1 cellular context compared by ENCODE assay signal in the genomic region with DNA sequence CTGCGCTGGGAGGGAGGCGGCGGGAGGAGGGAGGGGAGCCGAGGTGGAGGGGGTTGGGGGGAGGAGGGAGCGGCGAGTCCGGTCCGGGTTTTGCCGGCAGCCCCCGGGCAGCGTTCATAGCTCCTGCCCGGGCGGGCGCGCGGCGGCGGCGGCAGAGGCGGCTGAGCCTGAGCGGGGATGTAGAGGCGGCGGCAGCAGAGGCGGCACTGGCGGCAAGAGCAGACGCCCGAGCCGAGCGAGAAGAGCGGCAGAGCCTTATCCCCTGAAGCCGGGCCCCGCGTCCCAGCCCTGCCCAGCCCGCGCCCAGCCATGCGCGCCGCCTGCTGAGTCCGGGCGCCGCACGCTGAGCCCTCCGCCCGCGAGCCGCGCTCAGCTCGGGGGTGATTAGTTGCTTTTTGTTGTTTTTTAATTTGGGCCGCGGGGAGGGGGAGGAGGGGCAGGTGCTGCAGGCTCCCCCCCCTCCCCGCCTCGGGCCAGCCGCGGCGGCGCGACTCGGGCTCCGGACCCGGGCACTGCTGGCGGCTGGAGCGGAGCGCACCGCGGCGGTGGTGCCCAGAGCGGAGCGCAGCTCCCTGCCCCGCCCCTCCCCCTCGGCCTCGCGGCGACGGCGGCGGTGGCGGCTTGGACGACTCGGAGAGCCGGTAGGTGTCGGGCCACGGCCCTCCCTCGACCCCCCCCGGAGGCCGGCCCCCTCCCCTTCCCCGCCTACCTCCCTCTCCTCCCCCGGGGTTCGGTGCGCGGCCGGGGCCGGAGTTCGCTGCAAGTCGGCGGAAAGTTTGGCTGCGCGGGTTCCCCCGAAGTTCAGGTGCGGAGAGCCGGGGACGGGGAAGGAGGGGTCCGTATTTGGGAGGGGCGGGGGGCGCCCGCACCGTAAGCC.
TF ChIP-seq lines count a peak whose summit lies in the region.

Gene CXXC5 (plus strand): TSS at position 145 of the 877 bp plus-strand sequence. CDS start 32,175 bp downstream, outside the sequence.

TF ChIP-seq in HepG2, 621 proteins besides CTCF, POLR2A, EP300 and RAD21 (continued from another document and continues in another):
- TF ChIP-seq SSRP1 (CRISPR knock-in tag; IDR thresholded peaks at IDR 0.05): no peak
- TF ChIP-seq ZNF737 (CRISPR knock-in tag; IDR thresholded peaks at IDR 0.05; ENCODE audit: borderline replicate concordance): no peak
- TF ChIP-seq DDIT3 (CRISPR knock-in tag; IDR thresholded peaks at IDR 0.05): no peak
- TF ChIP-seq, protein P1, sequence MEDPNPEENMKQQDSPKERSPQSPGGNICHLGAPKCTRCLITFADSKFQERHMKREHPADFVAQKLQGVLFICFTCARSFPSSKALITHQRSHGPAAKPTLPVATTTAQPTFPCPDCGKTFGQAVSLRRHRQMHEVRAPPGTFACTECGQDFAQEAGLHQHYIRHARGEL (CRISPR knock-in tag; IDR thresholded peaks at IDR 0.05): no peak
- TF ChIP-seq ZNF761 (CRISPR knock-in tag; conservative IDR thresholded peaks at IDR 0.05): no peak
- TF ChIP-seq ATF1 (CRISPR knock-in tag; IDR thresholded peaks at IDR 0.05): no peak
- TF ChIP-seq MAX (IDR thresholded peaks at IDR 0.05): peak; percentile 52
- peak; percentile 44 for TF ChIP-seq POLR2AphosphoS5 (IDR thresholded peaks at IDR 0.05; ENCODE audit: low read depth, low read length)
- TF ChIP-seq, protein P2, sequence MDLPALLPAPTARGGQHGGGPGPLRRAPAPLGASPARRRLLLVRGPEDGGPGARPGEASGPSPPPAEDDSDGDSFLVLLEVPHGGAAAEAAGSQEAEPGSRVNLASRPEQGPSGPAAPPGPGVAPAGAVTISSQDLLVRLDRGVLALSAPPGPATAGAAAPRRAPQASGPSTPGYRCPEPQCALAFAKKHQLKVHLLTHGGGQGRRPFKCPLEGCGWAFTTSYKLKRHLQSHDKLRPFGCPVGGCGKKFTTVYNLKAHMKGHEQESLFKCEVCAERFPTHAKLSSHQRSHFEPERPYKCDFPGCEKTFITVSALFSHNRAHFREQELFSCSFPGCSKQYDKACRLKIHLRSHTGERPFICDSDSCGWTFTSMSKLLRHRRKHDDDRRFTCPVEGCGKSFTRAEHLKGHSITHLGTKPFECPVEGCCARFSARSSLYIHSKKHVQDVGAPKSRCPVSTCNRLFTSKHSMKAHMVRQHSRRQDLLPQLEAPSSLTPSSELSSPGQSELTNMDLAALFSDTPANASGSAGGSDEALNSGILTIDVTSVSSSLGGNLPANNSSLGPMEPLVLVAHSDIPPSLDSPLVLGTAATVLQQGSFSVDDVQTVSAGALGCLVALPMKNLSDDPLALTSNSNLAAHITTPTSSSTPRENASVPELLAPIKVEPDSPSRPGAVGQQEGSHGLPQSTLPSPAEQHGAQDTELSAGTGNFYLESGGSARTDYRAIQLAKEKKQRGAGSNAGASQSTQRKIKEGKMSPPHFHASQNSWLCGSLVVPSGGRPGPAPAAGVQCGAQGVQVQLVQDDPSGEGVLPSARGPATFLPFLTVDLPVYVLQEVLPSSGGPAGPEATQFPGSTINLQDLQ (CRISPR knock-in tag; IDR thresholded peaks at IDR 0.05): peak; percentile 34; the same call in 1 of the 2 replicates
- peak; percentile 25; the same call in 1 of the 2 replicates for TF ChIP-seq REPIN1 (CRISPR knock-in tag; IDR thresholded peaks at IDR 0.05; ENCODE audit: borderline replicate concordance, low read depth)
- TF ChIP-seq, protein P3, sequence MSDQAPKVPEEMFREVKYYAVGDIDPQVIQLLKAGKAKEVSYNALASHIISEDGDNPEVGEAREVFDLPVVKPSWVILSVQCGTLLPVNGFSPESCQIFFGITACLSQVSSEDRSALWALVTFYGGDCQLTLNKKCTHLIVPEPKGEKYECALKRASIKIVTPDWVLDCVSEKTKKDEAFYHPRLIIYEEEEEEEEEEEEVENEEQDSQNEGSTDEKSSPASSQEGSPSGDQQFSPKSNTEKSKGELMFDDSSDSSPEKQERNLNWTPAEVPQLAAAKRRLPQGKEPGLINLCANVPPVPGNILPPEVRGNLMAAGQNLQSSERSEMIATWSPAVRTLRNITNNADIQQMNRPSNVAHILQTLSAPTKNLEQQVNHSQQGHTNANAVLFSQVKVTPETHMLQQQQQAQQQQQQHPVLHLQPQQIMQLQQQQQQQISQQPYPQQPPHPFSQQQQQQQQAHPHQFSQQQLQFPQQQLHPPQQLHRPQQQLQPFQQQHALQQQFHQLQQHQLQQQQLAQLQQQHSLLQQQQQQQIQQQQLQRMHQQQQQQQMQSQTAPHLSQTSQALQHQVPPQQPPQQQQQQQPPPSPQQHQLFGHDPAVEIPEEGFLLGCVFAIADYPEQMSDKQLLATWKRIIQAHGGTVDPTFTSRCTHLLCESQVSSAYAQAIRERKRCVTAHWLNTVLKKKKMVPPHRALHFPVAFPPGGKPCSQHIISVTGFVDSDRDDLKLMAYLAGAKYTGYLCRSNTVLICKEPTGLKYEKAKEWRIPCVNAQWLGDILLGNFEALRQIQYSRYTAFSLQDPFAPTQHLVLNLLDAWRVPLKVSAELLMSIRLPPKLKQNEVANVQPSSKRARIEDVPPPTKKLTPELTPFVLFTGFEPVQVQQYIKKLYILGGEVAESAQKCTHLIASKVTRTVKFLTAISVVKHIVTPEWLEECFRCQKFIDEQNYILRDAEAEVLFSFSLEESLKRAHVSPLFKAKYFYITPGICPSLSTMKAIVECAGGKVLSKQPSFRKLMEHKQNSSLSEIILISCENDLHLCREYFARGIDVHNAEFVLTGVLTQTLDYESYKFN (CRISPR knock-in tag; conservative IDR thresholded peaks at IDR 0.05): peak; percentile 42; the same call in 1 of the 2 replicates
- TF ChIP-seq SMARCE1 (IDR thresholded peaks at IDR 0.05; ENCODE audit: borderline replicate concordance): no peak
- TF ChIP-seq ZNF777 (CRISPR knock-in tag; IDR thresholded peaks at IDR 0.05): peak; percentile 48; the same call in 1 of the 2 replicates
- TF ChIP-seq ZNF749 (CRISPR knock-in tag; IDR thresholded peaks at IDR 0.05; ENCODE audit: borderline replicate concordance): no peak
- TF ChIP-seq DMAP1 (CRISPR knock-in tag; IDR thresholded peaks at IDR 0.05): no peak
- no peak for TF ChIP-seq STAT5B (CRISPR knock-in tag; IDR thresholded peaks at IDR 0.05)
- no peak for TF ChIP-seq ZFP62 (CRISPR knock-in tag; IDR thresholded peaks at IDR 0.05)
- TF ChIP-seq KDM3A (CRISPR knock-in tag; IDR thresholded peaks at IDR 0.05; ENCODE audit: low read depth): 0 out of 2 replicates have a peak, but pooled peaks have one; percentile 58
- peak; percentile 67; the same call in 1 of the 2 replicates for TF ChIP-seq GABPB1 (CRISPR knock-in tag; IDR thresholded peaks at IDR 0.05)
- no peak; the same call in 1 of the 2 replicates for TF ChIP-seq SOX13 (IDR thresholded peaks at IDR 0.05)
- TF ChIP-seq SOX13 (CRISPR knock-in tag; conservative IDR thresholded peaks at IDR 0.05 in 1 of 2, IDR thresholded peaks at IDR 0.05 in 1 of 2): peak in 1 of 2 experiments; percentile 37; a peak in 1 of 4 replicates
- no peak for TF ChIP-seq MED8 (CRISPR knock-in tag; IDR thresholded peaks at IDR 0.05; ENCODE audit: insufficient replicate concordance)
- TF ChIP-seq, protein P4, sequence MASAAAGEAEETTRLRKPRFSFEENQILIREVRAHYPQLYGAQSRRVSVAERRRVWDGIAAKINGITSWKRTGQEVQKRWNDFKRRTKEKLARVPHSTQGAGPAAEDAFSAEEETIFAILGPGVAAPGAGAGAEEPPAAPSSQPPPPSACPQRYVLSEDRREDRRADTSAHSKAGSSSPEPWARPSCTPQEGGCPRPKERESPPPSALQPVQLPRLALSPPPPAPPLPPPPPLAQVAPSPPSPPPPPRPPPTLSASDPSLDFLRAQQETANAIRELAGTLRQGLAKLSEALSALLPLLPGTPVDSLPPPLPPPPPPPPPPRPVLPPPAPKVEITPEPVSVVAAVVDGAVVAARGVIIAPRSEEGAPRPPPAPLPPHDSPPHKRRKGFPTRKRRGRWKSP (CRISPR knock-in tag; IDR thresholded peaks at IDR 0.05): peak; percentile 64
- TF ChIP-seq KAT7 (CRISPR knock-in tag; IDR thresholded peaks at IDR 0.05; ENCODE audit: borderline replicate concordance): peak; percentile 67; the same call in 1 of the 2 replicates
- peak; percentile 98 for TF ChIP-seq HNRNPK (IDR thresholded peaks at IDR 0.05; ENCODE audit: low read depth, low read length, poor library complexity, severe bottlenecking)
- no peak for TF ChIP-seq TMF1 (CRISPR knock-in tag; IDR thresholded peaks at IDR 0.05; ENCODE audit: low read depth)
- no peak for TF ChIP-seq THAP8 (CRISPR knock-in tag; IDR thresholded peaks at IDR 0.05; ENCODE audit: borderline replicate concordance)
- peak; percentile 46 for TF ChIP-seq YY1 (IDR thresholded peaks at IDR 0.05; ENCODE audit: insufficient read depth, insufficient replicate concordance, low read depth, low read length)
- TF ChIP-seq PCBP2 (optimal IDR thresholded peaks at IDR 0.05; ENCODE audit: low read depth, low read length, poor library complexity, severe bottlenecking): no peak
- TF ChIP-seq ZNF547 (CRISPR knock-in tag; IDR thresholded peaks at IDR 0.05): no peak
- no peak for TF ChIP-seq HNRNPH1 (optimal IDR thresholded peaks at IDR 0.05; ENCODE audit: low read depth, low read length)
- TF ChIP-seq RFXANK (CRISPR knock-in tag; IDR thresholded peaks at IDR 0.05): no peak
- 0 out of 2 replicates have a peak, but pooled peaks have one; percentile 44 for TF ChIP-seq ZBTB14 (CRISPR knock-in tag; IDR thresholded peaks at IDR 0.05)
- no peak for TF ChIP-seq BCLAF1 (IDR thresholded peaks at IDR 0.05)
- TF ChIP-seq MED13 (CRISPR knock-in tag; IDR thresholded peaks at IDR 0.05): no peak
- TF ChIP-seq PRDM15 (CRISPR knock-in tag; IDR thresholded peaks at IDR 0.05): peak; percentile 98
- no peak for TF ChIP-seq HOXA7 (CRISPR knock-in tag; IDR thresholded peaks at IDR 0.05)
- no peak for TF ChIP-seq PRMT3 (CRISPR knock-in tag; IDR thresholded peaks at IDR 0.05; ENCODE audit: borderline replicate concordance, low read depth)
- TF ChIP-seq ZNF746 (CRISPR knock-in tag; IDR thresholded peaks at IDR 0.05): peak; percentile 61; the same call in 1 of the 2 replicates
